In genomic region chr2:24969784-24970183, GRCh38 we compare ENCODE assay signal across 31 cellular contexts. TPM values are rescaled to one million over a fixed set of nuclear protein-coding genes. Genes with fewer than 3 reads are reported as not detected.
DNase-seq lines count a peak whose midpoint lies in the region; ATAC-seq and TF ChIP-seq lines count a peak whose summit lies in the region.
"Had no signal": no experiment of that assay in that cellular context is flagged by ENCODE, and none has a peak within 500 bp of the region (broad histone marks: within the 10 kb centered on the region; RNA-seq: fewer than 3 reads in every experiment).

No MANE protein-coding gene starts in this region.

- CTCF ChIA-PET in Calu3 (lab: Charles Lee), result no interaction called here

- H3K4me3 Mint-ChIP-seq in chondrocyte (ENCODE audit: unreplicated experiment), result no peak overlapping the region
- no peak overlapping the region for H3K4me3 Mint-ChIP-seq in Calu3 (ENCODE audit: low read depth, unreplicated experiment)

- H3K27ac Mint-ChIP-seq in chondrocyte (ENCODE audit: unreplicated experiment), result no peak overlapping the region
- no peak overlapping the region for H3K27ac Mint-ChIP-seq in Calu3 (ENCODE audit: unreplicated experiment)

- no peaks in the 10 kb centered on the region for H3K9me3 Mint-ChIP-seq in chondrocyte (ENCODE audit: low read depth)
- H3K9me3 Mint-ChIP-seq in Calu3 (ENCODE audit: low read depth, unreplicated experiment), result no peaks in the 10 kb centered on the region
- H3K9me3 Mint-ChIP-seq: HFFc6; nephron progenitor cell; stimulated activated effector memory CD8-positive, alpha-beta T cell treated with anti-CD3 and anti-CD28 coated beads, Interleukin-12 subunit alpha, Interleukin-12 subunit beta, amount 100 ng/mL, for 72 hours had no signal

- ATAC-seq in HG03045 (IDR thresholded peaks at IDR 0.05; ENCODE audit: unreplicated experiment), result no peak
- ATAC-seq: activated CD8-positive, alpha-beta T cell treated with anti-CD3 and anti-CD28 coated beads, Interleukin-2, amount 10 ng/mL, durations not matched to agents 7 days and 5 days; left colon; stimulated activated effector memory CD8-positive, alpha-beta T cell treated with anti-CD3 and anti-CD28 coated beads, Interleukin-12 subunit alpha, Interleukin-12 subunit beta, amount 100 ng/mL, for 72 hours had no signal

- no peaks in the 10 kb centered on the region for H3K27me3 ChIP-seq in adipocyte (replicated peaks; ENCODE audit: control insufficient read depth, insufficient read depth, low read length)
- H3K27me3 ChIP-seq: ascending aorta, esophagus muscularis mucosa, ovary, transverse colon had no signal

- no peak for TF ChIP-seq CTCF in AG10803 (conservative IDR thresholded peaks at IDR 0.05; ENCODE audit: low read length)
- no peak for TF ChIP-seq CTCF in fibroblast of villous mesenchyme (IDR thresholded peaks at IDR 0.05; ENCODE audit: insufficient read depth, low read depth, low read length)
- TF ChIP-seq CTCF in chondrocyte (IDR thresholded peaks at IDR 0.05), result no peak
- no peak for TF ChIP-seq CTCF in Calu3 (IDR thresholded peaks at IDR 0.05; ENCODE audit: unreplicated experiment)

- intact Hi-C loops in Calu3 (cut with micrococcal nuclease; ENCODE audit: unreplicated experiment), result no loop called here

- peak overlapping the region; percentile 98 for H3K9ac ChIP-seq in adipocyte (ENCODE audit: low read length)

- no peak overlapping the region for H3K4me3 ChIP-seq in AG10803 (ENCODE audit: low read length)
- H3K4me3 ChIP-seq in adipocyte (ENCODE audit: low read length), result no peak overlapping the region
- H3K4me3 ChIP-seq in fibroblast of villous mesenchyme (ENCODE audit: low read depth, low read length), result no peak overlapping the region

- H3K27me3 Mint-ChIP-seq in chondrocyte (ENCODE audit: low read depth), result no peaks in the 10 kb centered on the region
- no peaks in the 10 kb centered on the region for H3K27me3 Mint-ChIP-seq in Calu3 (ENCODE audit: unreplicated experiment)
- H3K27me3 Mint-ChIP-seq: activated naive CD8-positive, alpha-beta T cell had no signal

- BruUV-seq in Calu3 (replicated peaks; lab: Mats Ljungman, UMichigan), result no TSS peak

- H3K4me1 ChIP-seq in adipocyte (ENCODE audit: control insufficient read depth, insufficient read depth, low read length), result peaks cover 21% of the 10 kb centered on the region
- H3K4me1 ChIP-seq: ascending aorta had no signal

- peaks cover 22% of the 10 kb centered on the region for H3K36me3 ChIP-seq in adipocyte (ENCODE audit: control insufficient read depth, insufficient read depth, low read length, severe bottlenecking)
- H3K36me3 ChIP-seq: ovary had no signal

- H3K36me3 Mint-ChIP-seq in chondrocyte (ENCODE audit: low read depth) (peaks cover 9% of the 10 kb centered on the region), Calu3 (ENCODE audit: insufficient read depth, unreplicated experiment) (peaks cover 29% of the 10 kb centered on the region)

- H3K4me1 Mint-ChIP-seq in chondrocyte (ENCODE audit: low read depth) (peaks cover 9% of the 10 kb centered on the region), Calu3 (ENCODE audit: low read depth, unreplicated experiment) (peaks cover 6% of the 10 kb centered on the region)
- H3K4me1 Mint-ChIP-seq: stimulated activated effector memory CD8-positive, alpha-beta T cell treated with anti-CD3 and anti-CD28 coated beads, Interleukin-12 subunit alpha, Interleukin-12 subunit beta, amount 100 ng/mL, for 72 hours had no signal

- H3K9me3 ChIP-seq in adipocyte (ENCODE audit: control insufficient read depth, low read length), result no peaks in the 10 kb centered on the region
- H3K9me3 ChIP-seq: ascending aorta, esophagus muscularis mucosa, ovary, transverse colon had no signal

- DNase-seq in AG10803 (ENCODE audit: low read depth) (peak; percentile 12), HCEC 1CT (peak; percentile 25), adipocyte (ENCODE audit: low read depth) (peak; percentile 73), fibroblast of villous mesenchyme (ENCODE audit: low read depth) (peak; percentile 46), chondrocyte (ENCODE audit: low spot score) (no peak), Calu3 (no peak), RKO (ENCODE audit: low spot score) (no peak)
- DNase-seq: activated CD4-positive, alpha-beta T cell treated with anti-CD3 and anti-CD28 coated beads for 4 hours; activated CD8-positive, alpha-beta T cell treated with anti-CD3 and anti-CD28 coated beads, Interleukin-2, amount 10 ng/mL, durations not matched to agents 7 days and 5 days; activated effector memory CD4-positive, alpha-beta T cell treated with Interleukin-2 at 50 U/mL for 16 hours; central memory CD4-positive, alpha-beta T cell; DMS53; HFFc6; hippocampal formation; KG1; left colon; MV-4-11; NCI-H1436; NCI-H2081 treated with DMSO at 0.1 percent for 48 hours; NCI-H2227 treated with DMSO at 0.1 percent for 48 hours; NCI-H526; nephron progenitor cell; PC-9; Right ventricle myocardium superior; transverse colon had no signal

RNA-seq across cellular contexts. Expression of gene DNAJC27, which starts 2.0 kb away (rescaled TPM):
- 5.2 TPM in 2 replicates for total RNA-seq in fibroblast of villous mesenchyme
- total RNA-seq in chondrocyte, result 3.8 to 4.9 TPM (median 4.0 TPM) in 3 replicates
- 4.6 and 4.9 TPM in 2 replicates for total RNA-seq in Calu3 (2022)

RNA-seq across cellular contexts. Expression of gene ADCY3, which starts 49.7 kb away (rescaled TPM):
- 39.0 and 43.2 TPM in 2 replicates for total RNA-seq in fibroblast of villous mesenchyme
- total RNA-seq in chondrocyte, result 57.5 to 69.3 TPM (median 62.6 TPM) in 3 replicates
- total RNA-seq in Calu3 (2022), result 57.6 and 63.7 TPM in 2 replicates

Comparison
In these comparisons a context has a peak if more than half of its experiments do, and no peak if none do; other contexts are left out.
1. DNase-seq: peak in AG10803 (single experiment), HCEC 1CT (single experiment), adipocyte (single experiment) and fibroblast of villous mesenchyme (single experiment); none in chondrocyte (single experiment), Calu3 (single experiment) and RKO (single experiment).